24 cellular contexts compared by ENCODE assay signal in the genomic region with DNA sequence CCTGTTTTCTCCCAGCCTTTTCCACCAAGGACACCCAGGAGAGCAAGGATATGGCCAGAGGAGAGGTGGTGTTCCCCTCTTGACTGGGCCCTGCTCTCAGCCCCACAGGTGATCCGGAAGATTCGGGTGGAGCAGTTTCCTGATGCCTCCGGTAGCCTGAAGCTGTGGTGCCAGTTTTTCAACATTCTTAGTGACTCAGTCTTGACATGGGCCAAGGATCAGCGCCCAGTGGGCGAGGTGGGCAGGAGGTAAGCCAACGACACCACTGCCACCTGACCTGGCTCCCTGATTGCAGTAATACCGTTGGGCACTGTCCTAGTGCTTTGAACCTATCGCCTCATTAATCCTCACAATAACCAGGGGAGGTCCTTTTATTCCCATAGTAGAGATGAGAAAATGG. TPM values are rescaled to one million over a fixed set of nuclear protein-coding genes. Genes with fewer than 3 reads are reported as not detected.
DNase-seq lines count a peak whose midpoint lies in the region; ATAC-seq and TF ChIP-seq lines count a peak whose summit lies in the region.
"Had no signal": no experiment of that assay in that cellular context is flagged by ENCODE, and none has a peak within 500 bp of the region (broad histone marks: within the 10 kb centered on the region; RNA-seq: fewer than 3 reads in every experiment).

No MANE protein-coding gene starts in this region.

- H3K9me3 ChIP-seq in PC-9 (ENCODE audit: insufficient read depth, low read depth) (no peaks in the 10 kb centered on the region), mucosa of descending colon (no peaks in the 10 kb centered on the region)
- H3K9me3 ChIP-seq: Caco-2, neutrophil had no signal

- peak; percentile 90 to 94 for DNase-seq in PC-9
- peak; percentile 88 for DNase-seq in epithelial cell of esophagus (ENCODE audit: low read depth)
- peak in 1 of 3 donors; percentile 25 for DNase-seq in mucosa of descending colon
- peak; percentile 85 for DNase-seq in ureter (ENCODE audit: low spot score)
- no peak for DNase-seq in GM13976 (ENCODE audit: low spot score)
- no peak for DNase-seq in CD1c-positive myeloid dendritic cell (ENCODE audit: extremely low spot score)
- no peak for DNase-seq in effector memory CD8-positive, alpha-beta T cell
- DNase-seq: activated CD8-positive, alpha-beta T cell treated with anti-CD3 and anti-CD28 coated beads, Interleukin-2, amount 10 ng/mL, durations not matched to agents 7 days and 5 days; activated T-cell treated with anti-CD3 and anti-CD28 coated beads, Interleukin-2, amount 50 U/mL, for 24 hours; aorta; Caco-2; cerebellar nuclear complex; effector CD4-positive, alpha-beta T cell; NCI-H1417; NCI-H2107; NCI-H510A treated with DMSO at 0.1 percent for 48 hours; stimulated activated CD8-positive, alpha-beta memory T cell treated with anti-CD3 and anti-CD28 coated beads, Interleukin-4, amount 100 ng/mL, for 48 hours; T-helper 9 cell had no signal

- H3K27ac ChIP-seq in PC-9 = peak overlapping the region; percentile 87
- H3K27ac ChIP-seq: neutrophil had no signal

- POLR2A ChIA-PET in PC-9 (lab: Charles Lee; ENCODE audit: unreplicated experiment) = no interaction called here

- no peaks in the 10 kb centered on the region for H3K9me2 ChIP-seq in PC-9 (ENCODE audit: insufficient read depth)

- no peaks in the 10 kb centered on the region for H3K27me3 Mint-ChIP-seq in effector memory CD8-positive, alpha-beta T cell
- H3K27me3 Mint-ChIP-seq: activated naive CD4-positive, alpha-beta T cell treated with anti-CD3 and anti-CD28 coated beads, Interleukin-2, amount 50 U/mL, for 24 hours; activated T-cell treated with anti-CD3 and anti-CD28 coated beads, Interleukin-2, amount 50 U/mL, for 24 hours; B cell had no signal

- CTCF ChIA-PET in PC-9 (lab: Charles Lee) = interaction anchor here (0.6 kb wide), 1 partner anchor 272 kb away, joined by 3 read pairs; no protein-coding TSS in a partner anchor

- H3K9me3 Mint-ChIP-seq in effector memory CD8-positive, alpha-beta T cell = no peaks in the 10 kb centered on the region
- H3K9me3 Mint-ChIP-seq: activated naive CD4-positive, alpha-beta T cell treated with anti-CD3 and anti-CD28 coated beads, Interleukin-2, amount 50 U/mL, for 24 hours; activated T-cell treated with anti-CD3 and anti-CD28 coated beads, Interleukin-2, amount 50 U/mL, for 24 hours had no signal

- peak; percentile 72 for ATAC-seq in mucosa of descending colon
- no peak for ATAC-seq in effector memory CD8-positive, alpha-beta T cell (replicated peaks)
- ATAC-seq: activated CD4-positive, CD25-positive, alpha-beta regulatory T cell treated with anti-CD3 and anti-CD28 coated beads, Interleukin-2, amount 50 U/mL, for 24 hours; activated CD8-positive, alpha-beta T cell treated with anti-CD3 and anti-CD28 coated beads, Interleukin-2, amount 10 ng/mL, durations not matched to agents 7 days and 5 days had no signal

- H2AFZ ChIP-seq in PC-9 = no peak overlapping the region

- 0 out of 2 replicates have a peak, but pooled peaks cover 7% of the 10 kb centered on the region for H3K79me2 ChIP-seq in PC-9 (ENCODE audit: low read depth)

- in situ Hi-C loops in GM13976 (cut with MboI; ENCODE audit: low sequenced_read_pairs, unreplicated experiment) = no loop called here

- peak overlapping the region; percentile 74 for H3K4me2 ChIP-seq in PC-9

- peaks cover 15% of the 10 kb centered on the region for H3F3A ChIP-seq in PC-9 (ENCODE audit: insufficient read depth, low read depth)

- intact Hi-C loops in PC-9 (cut with micrococcal nuclease; ENCODE audit: unreplicated experiment) (no loop called here), mucosa of descending colon (cut with DNase I, micrococcal nuclease) (no loop called here)

- no peak overlapping the region for H3K4me3 Mint-ChIP-seq in effector memory CD8-positive, alpha-beta T cell
- H3K4me3 Mint-ChIP-seq: activated CD8-positive, alpha-beta T cell treated with anti-CD3 and anti-CD28 coated beads, Interleukin-2, amount 10 ng/mL, durations not matched to agents 7 days and 5 days; activated naive CD4-positive, alpha-beta T cell treated with anti-CD3 and anti-CD28 coated beads, Interleukin-2, amount 50 U/mL, for 24 hours; activated T-cell treated with anti-CD3 and anti-CD28 coated beads, Interleukin-2, amount 50 U/mL, for 24 hours; B cell had no signal

- H3K4me1 ChIP-seq in PC-9 (replicated peaks; ENCODE audit: insufficient read depth) (peaks cover 44% of the 10 kb centered on the region), mucosa of descending colon (ENCODE audit: low read depth) (no peaks in the 10 kb centered on the region)

- no TSS peak for BruUV-seq in PC-9 (replicated peaks; lab: Mats Ljungman, UMichigan)

- TF ChIP-seq CTCF in PC-9 (conservative IDR thresholded peaks at IDR 0.05) (no peak), epithelial cell of esophagus (IDR thresholded peaks at IDR 0.05; ENCODE audit: insufficient read depth, low read depth, low read length, missing control alignments) (no peak), mucosa of descending colon (IDR thresholded peaks at IDR 0.05) (no peak), GM13976 (IDR thresholded peaks at IDR 0.05; ENCODE audit: borderline replicate concordance, control extremely low read depth, extremely low read depth, insufficient read depth, missing control alignments) (no peak)

- no peaks in the 10 kb centered on the region for H3K27me3 ChIP-seq in PC-9 (ENCODE audit: insufficient read depth, low read depth)
- H3K27me3 ChIP-seq: neutrophil had no signal

- H3K27ac Mint-ChIP-seq in effector memory CD8-positive, alpha-beta T cell = no peak overlapping the region
- H3K27ac Mint-ChIP-seq: activated CD8-positive, alpha-beta T cell treated with anti-CD3 and anti-CD28 coated beads, Interleukin-2, amount 10 ng/mL, durations not matched to agents 7 days and 5 days; activated naive CD4-positive, alpha-beta T cell treated with anti-CD3 and anti-CD28 coated beads, Interleukin-2, amount 50 U/mL, for 24 hours; activated T-cell treated with anti-CD3 and anti-CD28 coated beads, Interleukin-2, amount 50 U/mL, for 24 hours; B cell had no signal

- H3K36me3 ChIP-seq in PC-9 (ENCODE audit: low read depth) (no peaks in the 10 kb centered on the region), mucosa of descending colon (ENCODE audit: low read depth) (no peaks in the 10 kb centered on the region)
- H3K36me3 ChIP-seq: neutrophil had no signal

- no peaks in the 10 kb centered on the region for H3K36me3 Mint-ChIP-seq in effector memory CD8-positive, alpha-beta T cell (ENCODE audit: insufficient read depth)
- H3K36me3 Mint-ChIP-seq: activated naive CD4-positive, alpha-beta T cell treated with anti-CD3 and anti-CD28 coated beads, Interleukin-2, amount 50 U/mL, for 24 hours had no signal

- H4K20me1 ChIP-seq in PC-9 (ENCODE audit: insufficient read depth) = no peaks in the 10 kb centered on the region

- peaks cover 0 to 1% of the 10 kb centered on the region in 2 donors for H3K4me1 Mint-ChIP-seq in effector memory CD8-positive, alpha-beta T cell (ENCODE audit: low read depth in 2 of 2)
- H3K4me1 Mint-ChIP-seq: activated naive CD4-positive, alpha-beta T cell treated with anti-CD3 and anti-CD28 coated beads, Interleukin-2, amount 50 U/mL, for 24 hours; B cell had no signal

- H3K4me3 ChIP-seq in PC-9 (no peak overlapping the region), epithelial cell of esophagus (ENCODE audit: low read length) (no peak overlapping the region), mucosa of descending colon (no peak overlapping the region)

RNA-seq across cellular contexts. Expression of a gene that starts 25.3 kb away (rescaled TPM):
- total RNA-seq in PC-9 (2021) (0.70 and 1.2 TPM in 2 replicates), mucosa of descending colon (not detected), ureter (not detected)
- total RNA-seq: activated CD8-positive, alpha-beta T cell treated with anti-CD3 and anti-CD28 coated beads, Interleukin-2, amount 10 ng/mL, durations not matched to agents 7 days and 5 days; B cell; Caco-2; fibroblast of lung; subcutaneous adipose tissue had no signal

RNA-seq across cellular contexts. Expression of a gene that starts 42.0 kb away (rescaled TPM):
- total RNA-seq in PC-9 (2021) (4.6 and 8.1 TPM in 2 replicates), mucosa of descending colon (10 to 100 TPM in 1 of 3 donors, 1 to 10 TPM in 2; 1.3 to 15.3 (median 1.9) TPM), ureter (9.7 TPM)

Comparison
In these comparisons a context has a peak if more than half of its experiments do, and no peak if none do; other contexts are left out.
1. DNase-seq: peak in PC-9 (2 of 2), epithelial cell of esophagus (single experiment) and ureter (single experiment); none in GM13976 (single experiment), CD1c-positive myeloid dendritic cell (single experiment) and effector memory CD8-positive, alpha-beta T cell (0 of 3).